11 cellular contexts compared by ENCODE assay signal in the genomic region with DNA sequence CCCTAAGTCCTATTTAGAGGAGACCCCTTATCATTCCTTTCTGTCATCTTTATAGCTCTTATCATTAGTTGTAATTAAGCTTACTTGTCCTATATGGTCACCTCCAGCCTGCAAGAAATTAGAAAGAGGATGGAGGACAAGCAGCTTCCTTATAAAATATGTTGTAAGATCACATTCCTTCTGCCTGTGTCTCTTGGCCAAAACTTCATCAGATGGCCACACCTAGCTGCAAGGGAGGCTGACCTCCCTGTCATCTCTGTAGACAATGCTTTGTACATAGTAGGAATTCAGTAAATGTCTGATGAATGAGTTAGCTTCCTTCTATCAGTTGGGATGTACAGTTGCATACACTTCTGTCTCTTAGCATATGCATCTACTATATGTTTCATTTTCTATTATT. TPM values are rescaled to one million over a fixed set of nuclear protein-coding genes. Genes with fewer than 3 reads are reported as not detected.
DNase-seq lines count a peak whose midpoint lies in the region; ATAC-seq, FAIRE-seq and TF ChIP-seq lines count a peak whose summit lies in the region.
"Had no signal": no experiment of that assay in that cellular context is flagged by ENCODE, and none has a peak within 500 bp of the region (broad histone marks: within the 10 kb centered on the region; RNA-seq: fewer than 3 reads in every experiment).

No MANE protein-coding gene starts in this region.

- H3K9me3 Mint-ChIP-seq in activated naive CD4-positive, alpha-beta T cell treated with anti-CD3 and anti-CD28 coated beads, Interleukin-2, amount 10 ng/mL, durations not matched to agents 7 days and 5 days: no peaks in the 10 kb centered on the region
- H3K9me3 Mint-ChIP-seq in activated T-helper 1 cell treated with anti-CD3 and anti-CD28 coated beads, Interleukin-12 subunit alpha, Interleukin-12 subunit beta, Interleukin-2, Interleukin-4 antibody, amounts not matched to agents 30 ng/mL and 10 ng/mL and 1 ng/mL, durations not matched to agents 14 hours and 24 hours and 36 hours: peaks cover 3% of the 10 kb centered on the region
- no peaks in the 10 kb centered on the region for H3K9me3 Mint-ChIP-seq in stimulated activated naive CD8-positive, alpha-beta T cell treated with anti-CD3 and anti-CD28 coated beads, Interleukin-15, amount 100 ng/mL, for 72 hours

- intact Hi-C loops in activated T-helper 1 cell treated with anti-CD3 and anti-CD28 coated beads, Interleukin-12 subunit alpha, Interleukin-12 subunit beta, Interleukin-2, Interleukin-4 antibody, amounts not matched to agents 30 ng/mL and 10 ng/mL and 1 ng/mL, durations not matched to agents 14 hours and 24 hours and 36 hours (cut with micrococcal nuclease): no loop called here

- no peaks in the 10 kb centered on the region for H3K27me3 Mint-ChIP-seq in activated naive CD4-positive, alpha-beta T cell treated with anti-CD3 and anti-CD28 coated beads, Interleukin-2, amount 10 ng/mL, durations not matched to agents 7 days and 5 days
- no peaks in the 10 kb centered on the region for H3K27me3 Mint-ChIP-seq in activated T-helper 1 cell treated with anti-CD3 and anti-CD28 coated beads, Interleukin-12 subunit alpha, Interleukin-12 subunit beta, Interleukin-2, Interleukin-4 antibody, amounts not matched to agents 30 ng/mL and 10 ng/mL and 1 ng/mL, durations not matched to agents 14 hours and 24 hours and 36 hours (ENCODE audit: insufficient read depth)
- no peaks in the 10 kb centered on the region for H3K27me3 Mint-ChIP-seq in stimulated activated naive CD8-positive, alpha-beta T cell treated with anti-CD3 and anti-CD28 coated beads, Interleukin-15, amount 100 ng/mL, for 72 hours

- FAIRE-seq in GM12892 (lab: Jason Lieb, UNC): no peak

- DNase-seq in activated naive CD4-positive, alpha-beta T cell treated with anti-CD3 and anti-CD28 coated beads, Interleukin-2, amount 10 ng/mL, durations not matched to agents 7 days and 5 days: no peak
- DNase-seq in activated naive CD4-positive, alpha-beta T cell treated with anti-CD3 and anti-CD28 coated beads, Interleukin-2, amount 50 U/mL, for 16 hours: no peak
- DNase-seq in activated T-helper 1 cell treated with anti-CD3 and anti-CD28 coated beads, Interleukin-12 subunit alpha, Interleukin-12 subunit beta, Interleukin-2, Interleukin-4 antibody, amounts not matched to agents 30 ng/mL and 10 ng/mL and 1 ng/mL, durations not matched to agents 14 hours and 24 hours and 36 hours (ENCODE audit: low spot score): no peak
- DNase-seq in fibroblast of the aortic adventitia (ENCODE audit: low read depth) (peak; percentile 42), GM12892 (ENCODE audit: insufficient read length) (no peak)
- no peak for DNase-seq in stimulated activated naive CD8-positive, alpha-beta T cell treated with anti-CD3 and anti-CD28 coated beads, Interleukin-15, amount 100 ng/mL, for 72 hours
- DNase-seq: BE2C; NCI-H2107; stimulated activated CD4-positive, alpha-beta T cell treated with anti-CD3 and anti-CD28 coated beads, Interleukin-2, amount 100 ng/mL, for 48 hours had no signal

- H3K36me3 Mint-ChIP-seq in activated naive CD4-positive, alpha-beta T cell treated with anti-CD3 and anti-CD28 coated beads, Interleukin-2, amount 10 ng/mL, durations not matched to agents 7 days and 5 days: peaks cover 54% of the 10 kb centered on the region
- H3K36me3 Mint-ChIP-seq in activated T-helper 1 cell treated with anti-CD3 and anti-CD28 coated beads, Interleukin-12 subunit alpha, Interleukin-12 subunit beta, Interleukin-2, Interleukin-4 antibody, amounts not matched to agents 30 ng/mL and 10 ng/mL and 1 ng/mL, durations not matched to agents 14 hours and 24 hours and 36 hours (ENCODE audit: low read depth): peaks cover 54% of the 10 kb centered on the region

- CTCF ChIA-PET in activated naive CD4-positive, alpha-beta T cell treated with anti-CD3 and anti-CD28 coated beads, Interleukin-2, amount 10 ng/mL, durations not matched to agents 7 days and 5 days (lab: Charles Lee): no interaction called here

- peak overlapping the region; percentile 98 for H3K27ac Mint-ChIP-seq in activated naive CD4-positive, alpha-beta T cell treated with anti-CD3 and anti-CD28 coated beads, Interleukin-2, amount 10 ng/mL, durations not matched to agents 7 days and 5 days
- H3K27ac Mint-ChIP-seq in activated T-helper 1 cell treated with anti-CD3 and anti-CD28 coated beads, Interleukin-12 subunit alpha, Interleukin-12 subunit beta, Interleukin-2, Interleukin-4 antibody, amounts not matched to agents 30 ng/mL and 10 ng/mL and 1 ng/mL, durations not matched to agents 14 hours and 24 hours and 36 hours: peak overlapping the region; percentile 96
- H3K27ac Mint-ChIP-seq in stimulated activated naive CD8-positive, alpha-beta T cell treated with anti-CD3 and anti-CD28 coated beads, Interleukin-15, amount 100 ng/mL, for 72 hours: peak overlapping the region; percentile 38 to 89

- peaks cover 41% of the 10 kb centered on the region for H3K4me1 Mint-ChIP-seq in activated naive CD4-positive, alpha-beta T cell treated with anti-CD3 and anti-CD28 coated beads, Interleukin-2, amount 10 ng/mL, durations not matched to agents 7 days and 5 days
- peaks cover 35% of the 10 kb centered on the region for H3K4me1 Mint-ChIP-seq in activated T-helper 1 cell treated with anti-CD3 and anti-CD28 coated beads, Interleukin-12 subunit alpha, Interleukin-12 subunit beta, Interleukin-2, Interleukin-4 antibody, amounts not matched to agents 30 ng/mL and 10 ng/mL and 1 ng/mL, durations not matched to agents 14 hours and 24 hours and 36 hours (ENCODE audit: low read depth)
- H3K4me1 Mint-ChIP-seq in stimulated activated naive CD8-positive, alpha-beta T cell treated with anti-CD3 and anti-CD28 coated beads, Interleukin-15, amount 100 ng/mL, for 72 hours: peaks cover 44% of the 10 kb centered on the region

- peak overlapping the region; percentile 83 for H3K4me3 ChIP-seq in fibroblast of the aortic adventitia (ENCODE audit: low read depth, low read length)

- no peak for ATAC-seq in stimulated activated naive CD8-positive, alpha-beta T cell treated with anti-CD3 and anti-CD28 coated beads, Interleukin-15, amount 100 ng/mL, for 72 hours
- ATAC-seq in HG02678 (IDR thresholded peaks at IDR 0.05; ENCODE audit: unreplicated experiment) (no peak), HG02973 (IDR thresholded peaks at IDR 0.05; ENCODE audit: unreplicated experiment) (no peak)

- no peak for TF ChIP-seq CTCF in fibroblast of the aortic adventitia (IDR thresholded peaks at IDR 0.05; ENCODE audit: insufficient read depth, low read length)

- H3K4me3 Mint-ChIP-seq in activated naive CD4-positive, alpha-beta T cell treated with anti-CD3 and anti-CD28 coated beads, Interleukin-2, amount 10 ng/mL, durations not matched to agents 7 days and 5 days: peak overlapping the region; percentile 89
- H3K4me3 Mint-ChIP-seq in activated T-helper 1 cell treated with anti-CD3 and anti-CD28 coated beads, Interleukin-12 subunit alpha, Interleukin-12 subunit beta, Interleukin-2, Interleukin-4 antibody, amounts not matched to agents 30 ng/mL and 10 ng/mL and 1 ng/mL, durations not matched to agents 14 hours and 24 hours and 36 hours: peak overlapping the region; percentile 96
- H3K4me3 Mint-ChIP-seq in stimulated activated naive CD8-positive, alpha-beta T cell treated with anti-CD3 and anti-CD28 coated beads, Interleukin-15, amount 100 ng/mL, for 72 hours: peak overlapping the region; percentile 83 to 95

- no peak for TF ChIP-seq POLR2A in GM12892 (IDR thresholded peaks at IDR 0.05; ENCODE audit: low read depth, low read length)

RNA-seq across cellular contexts. Expression of a gene that starts 1.9 kb away (rescaled TPM):
- 38.0 and 40.3 TPM in 2 replicates for total RNA-seq in activated T-helper 1 cell treated with anti-CD3 and anti-CD28 coated beads, Interleukin-12 subunit alpha, Interleukin-12 subunit beta, Interleukin-2, Interleukin-4 antibody, amounts not matched to agents 30 ng/mL and 10 ng/mL and 1 ng/mL, durations not matched to agents 14 hours and 24 hours and 36 hours
- total RNA-seq in fibroblast of the aortic adventitia (ENCODE audit: low replicate concordance): 21.4 and 52.0 TPM in 2 replicates
- polyA plus RNA-seq in GM12892 (2012; ENCODE audit: missing spikeins): 27.6 TPM

RNA-seq across cellular contexts. Expression of a gene that starts 2.0 kb away (rescaled TPM):
- total RNA-seq in activated T-helper 1 cell treated with anti-CD3 and anti-CD28 coated beads, Interleukin-12 subunit alpha, Interleukin-12 subunit beta, Interleukin-2, Interleukin-4 antibody, amounts not matched to agents 30 ng/mL and 10 ng/mL and 1 ng/mL, durations not matched to agents 14 hours and 24 hours and 36 hours: 8.3 and 9.5 TPM in 2 replicates
- total RNA-seq in fibroblast of the aortic adventitia (ENCODE audit: low replicate concordance): 17.3 and 26.2 TPM in 2 replicates
- polyA plus RNA-seq in GM12892 (2012; ENCODE audit: missing spikeins): 7.8 TPM

RNA-seq across cellular contexts. Expression of a gene that starts 56.6 kb away (rescaled TPM):
- total RNA-seq in activated T-helper 1 cell treated with anti-CD3 and anti-CD28 coated beads, Interleukin-12 subunit alpha, Interleukin-12 subunit beta, Interleukin-2, Interleukin-4 antibody, amounts not matched to agents 30 ng/mL and 10 ng/mL and 1 ng/mL, durations not matched to agents 14 hours and 24 hours and 36 hours: 1.4 and 1.5 TPM in 2 replicates
- total RNA-seq in fibroblast of the aortic adventitia (ENCODE audit: low replicate concordance): 0.90 and 19.3 TPM in 2 replicates
- not detected for polyA plus RNA-seq in GM12892 (2012; ENCODE audit: missing spikeins)
